In genomic region chr15:79431636-79432344, GRCh38 we compare ENCODE assay signal across 8 cellular contexts. TPM values are rescaled to one million over a fixed set of nuclear protein-coding genes. Genes with fewer than 3 reads are reported as not detected.
A peak's percentile ranks its signal among the peaks of the same experiment; 100 is the strongest.
DNase-seq lines count a peak whose midpoint lies in the region; ATAC-seq and TF ChIP-seq lines count a peak whose summit lies in the region.

A gene with protein sequence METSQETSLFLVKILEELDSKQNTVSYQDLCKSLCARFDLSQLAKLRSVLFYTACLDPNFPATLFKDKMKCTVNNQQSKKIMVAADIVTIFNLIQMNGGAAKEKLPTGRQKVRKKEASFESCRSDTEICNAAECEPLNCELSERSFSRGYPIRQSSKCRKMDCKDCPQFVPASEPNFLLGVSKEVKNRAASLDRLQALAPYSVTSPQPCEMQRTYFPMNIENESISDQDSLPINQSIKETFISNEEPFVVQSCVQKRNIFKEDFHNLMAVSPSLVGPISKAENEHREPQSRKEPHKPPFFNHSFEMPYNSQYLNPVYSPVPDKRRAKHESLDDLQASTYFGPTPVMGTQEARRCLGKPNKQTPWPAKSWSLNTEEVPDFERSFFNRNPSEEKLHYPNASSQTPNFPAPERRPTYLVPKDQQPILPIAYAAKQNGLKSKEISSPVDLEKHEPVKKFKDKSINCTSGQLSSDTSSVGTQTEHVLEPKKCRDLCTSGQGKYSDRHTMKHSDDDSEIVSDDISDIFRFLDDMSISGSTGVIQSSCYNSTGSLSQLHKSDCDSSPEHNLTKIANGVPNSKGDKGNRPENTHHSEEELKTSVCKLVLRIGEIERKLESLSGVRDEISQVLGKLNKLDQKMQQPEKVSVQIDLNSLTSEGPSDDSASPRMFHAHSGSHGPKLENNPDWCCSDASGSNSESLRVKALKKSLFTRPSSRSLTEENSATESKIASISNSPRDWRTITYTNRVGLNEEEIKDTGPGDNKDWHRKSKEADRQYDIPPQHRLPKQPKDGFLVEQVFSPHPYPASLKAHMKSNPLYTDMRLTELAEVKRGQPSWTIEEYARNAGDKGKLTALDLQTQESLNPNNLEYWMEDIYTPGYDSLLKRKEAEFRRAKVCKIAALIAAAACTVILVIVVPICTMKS (plus strand): TSS chr15:79432336. CDS start chr15:79456148, 23,812 bp downstream.

- peaks cover 6% of the 10 kb centered on the region for H3K4me1 Mint-ChIP-seq in activated CD4-positive, alpha-beta T cell treated with anti-CD3 and anti-CD28 coated beads, Interleukin-2, amount 10 ng/mL, durations not matched to agents 7 days and 5 days

- H3K27me3 Mint-ChIP-seq in activated CD4-positive, alpha-beta T cell treated with anti-CD3 and anti-CD28 coated beads, Interleukin-2, amount 10 ng/mL, durations not matched to agents 7 days and 5 days = peaks cover 75% of the 10 kb centered on the region

- TF ChIP-seq CTCF in fibroblast of mammary gland (conservative IDR thresholded peaks at IDR 0.05; ENCODE audit: control insufficient read depth, insufficient read depth, low read depth, low read length) (no peak), omental fat pad (IDR thresholded peaks at IDR 0.05) (no peak)

- no peak within 1 kb of the TSS for H3K9ac ChIP-seq in SK-N-MC (ENCODE audit: insufficient read length)

- H3K36me3 ChIP-seq in SK-N-MC (ENCODE audit: insufficient read depth, low read length) = no peaks in the 10 kb centered on the region

- CTCF ChIA-PET in activated CD4-positive, alpha-beta T cell treated with anti-CD3 and anti-CD28 coated beads, Interleukin-2, amount 10 ng/mL, durations not matched to agents 7 days and 5 days (lab: Charles Lee) = no interaction called here

- POLR2A ChIA-PET in activated CD4-positive, alpha-beta T cell treated with anti-CD3 and anti-CD28 coated beads, Interleukin-2, amount 10 ng/mL, durations not matched to agents 7 days and 5 days (lab: Charles Lee) = no interaction called here

- TF ChIP-seq POLR2A in GM18505 (IDR thresholded peaks at IDR 0.05; ENCODE audit: borderline replicate concordance, extremely low read depth, insufficient read depth, insufficient read length) = no peak

- peak; percentile 10 for ATAC-seq in omental fat pad (ENCODE audit: low FRiP score)
- no peak for ATAC-seq in GM18505 (IDR thresholded peaks at IDR 0.05; ENCODE audit: unreplicated experiment)

- H3K36me3 Mint-ChIP-seq in activated CD4-positive, alpha-beta T cell treated with anti-CD3 and anti-CD28 coated beads, Interleukin-2, amount 10 ng/mL, durations not matched to agents 7 days and 5 days (ENCODE audit: low read depth) = no peaks in the 10 kb centered on the region

- no peaks in the 10 kb centered on the region for H3K9me3 Mint-ChIP-seq in activated CD4-positive, alpha-beta T cell treated with anti-CD3 and anti-CD28 coated beads, Interleukin-2, amount 10 ng/mL, durations not matched to agents 7 days and 5 days

- H3K4me3 ChIP-seq in SK-N-MC (peak within 1 kb of the TSS; percentile 61), fibroblast of mammary gland (ENCODE audit: control insufficient read depth, low read depth, low read length) (peak within 1 kb of the TSS; percentile 44)

- DNase-seq in activated CD4-positive, alpha-beta T cell treated with anti-CD3 and anti-CD28 coated beads, Interleukin-2, amount 10 ng/mL, durations not matched to agents 7 days and 5 days = no peak
- no peak for DNase-seq in activated CD4-positive, alpha-beta T cell treated with anti-CD3 and anti-CD28 coated beads, Interleukin-2, amount 50 U/mL, for 4 hours
- DNase-seq in SK-N-MC (ENCODE audit: low read depth, low spot score) = no peak
- DNase-seq in fibroblast of mammary gland (ENCODE audit: low read depth) = peak; percentile 53
- DNase-seq in omental fat pad (ENCODE audit: low spot score) = no peak
- no peak for DNase-seq in NCI-H510A treated with DMSO at 0.1 percent for 48 hours (lab: John Stamatoyannopoulos, UW)
- no peak for DNase-seq in activated CD4-positive, CD25-positive, alpha-beta regulatory T cell treated with anti-CD3 and anti-CD28 coated beads, Interleukin-2, amount 50 U/mL, for 72 hours

- no peak within 1 kb of the TSS for H3K27ac ChIP-seq in SK-N-MC

- no peaks in the 10 kb centered on the region for H3K9me3 ChIP-seq in SK-N-MC (ENCODE audit: low read depth, low read length)

- peak within 1 kb of the TSS; percentile 34 for H3K27ac Mint-ChIP-seq in activated CD4-positive, alpha-beta T cell treated with anti-CD3 and anti-CD28 coated beads, Interleukin-2, amount 10 ng/mL, durations not matched to agents 7 days and 5 days

- H3K4me3 Mint-ChIP-seq in activated CD4-positive, alpha-beta T cell treated with anti-CD3 and anti-CD28 coated beads, Interleukin-2, amount 10 ng/mL, durations not matched to agents 7 days and 5 days = peak within 1 kb of the TSS; percentile 24

RNA-seq across cellular contexts. Expression of the gene that starts here (rescaled TPM):
- under 1 TPM; 0.40 to 0.55 TPM for total RNA-seq in activated CD4-positive, alpha-beta T cell treated with anti-CD3 and anti-CD28 coated beads, Interleukin-2, amount 10 ng/mL, durations not matched to agents 7 days and 5 days
- under 1 TPM; 0.24 to 0.47 (median 0.42) TPM for total RNA-seq in omental fat pad

Comparison
In these comparisons a context has a peak if more than half of its experiments do, and no peak if none do; other contexts are left out.
1. Peak in ATAC-seq in omental fat pad; RNA of the gene not detected or under 1 TPM.